Comparison of ENCODE assay signal across 1 cellular context in the genomic region with DNA sequence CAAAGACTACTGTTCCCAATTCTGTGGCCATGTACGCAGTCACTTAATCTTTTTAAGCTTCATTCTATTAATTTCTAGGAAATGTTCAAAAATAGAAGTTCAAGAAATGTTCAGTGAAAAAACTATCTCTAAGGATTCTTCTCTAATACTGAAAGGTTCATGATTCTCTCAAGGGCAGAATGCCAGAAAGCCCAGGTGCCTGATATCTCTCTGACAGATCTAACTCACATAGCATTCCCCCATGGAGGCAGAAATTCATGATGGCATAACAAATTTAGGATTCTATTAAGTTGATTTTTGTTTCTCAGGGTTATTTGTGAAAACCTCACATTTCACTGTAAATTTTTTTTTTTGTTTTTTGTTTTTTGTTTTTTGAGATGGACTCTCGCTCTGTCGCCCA.
A peak's percentile ranks its signal among the peaks of the same experiment; 100 is the strongest.
TF ChIP-seq lines count a peak whose summit lies in the region.

No MANE protein-coding gene starts in this region.

TF ChIP-seq in SK-N-SH, 30 proteins besides CTCF, POLR2A, EP300 and RAD21:
- no peak for TF ChIP-seq FOXJ3 (CRISPR knock-in tag; IDR thresholded peaks at IDR 0.05)
- no peak for TF ChIP-seq RFX5 (IDR thresholded peaks at IDR 0.05; ENCODE audit: low read length)
- TF ChIP-seq, protein P1, sequence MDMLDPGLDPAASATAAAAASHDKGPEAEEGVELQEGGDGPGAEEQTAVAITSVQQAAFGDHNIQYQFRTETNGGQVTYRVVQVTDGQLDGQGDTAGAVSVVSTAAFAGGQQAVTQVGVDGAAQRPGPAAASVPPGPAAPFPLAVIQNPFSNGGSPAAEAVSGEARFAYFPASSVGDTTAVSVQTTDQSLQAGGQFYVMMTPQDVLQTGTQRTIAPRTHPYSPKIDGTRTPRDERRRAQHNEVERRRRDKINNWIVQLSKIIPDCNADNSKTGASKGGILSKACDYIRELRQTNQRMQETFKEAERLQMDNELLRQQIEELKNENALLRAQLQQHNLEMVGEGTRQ (IDR thresholded peaks at IDR 0.05; ENCODE audit: borderline replicate concordance, low read depth, low read length), result no peak
- TF ChIP-seq TCF12 (IDR thresholded peaks at IDR 0.05), result peak; percentile 37; the same call in 1 of the 2 replicates
